8 cellular contexts compared by ENCODE assay signal in genomic region chr15:41967506-41968206, GRCh38. TPM values are rescaled to one million over a fixed set of nuclear protein-coding genes. Genes with fewer than 3 reads are reported as not detected.
DNase-seq lines count a peak whose midpoint lies in the region; ATAC-seq and TF ChIP-seq lines count a peak whose summit lies in the region.

No MANE protein-coding gene starts in this region.

- no peak for TF ChIP-seq EP300 in transverse colon (IDR thresholded peaks at IDR 0.05; ENCODE audit: low read depth)

- no peaks in the 10 kb centered on the region for H3K9me3 ChIP-seq in transverse colon

- H3K9me3 Mint-ChIP-seq in activated T-cell treated with anti-CD3 and anti-CD28 coated beads, Interleukin-2, amount 50 U/mL, for 4 hours = no peaks in the 10 kb centered on the region
- H3K9me3 Mint-ChIP-seq in activated B cell treated with CpG ODN at 0.5 μM for 24 hours = no peaks in the 10 kb centered on the region

- H3K4me3 ChIP-seq in transverse colon = no peak overlapping the region

- CTCF ChIA-PET in activated B cell treated with CpG ODN at 0.5 μM for 24 hours (lab: Charles Lee) = interaction anchor here (1.0 to 1.6 kb wide), 3 partner anchors 21 to 63 kb away, joined by 3 to 4 read pairs (median 4); no protein-coding TSS in a partner anchor

- peaks cover 54% of the 10 kb centered on the region for H3K4me1 Mint-ChIP-seq in activated T-cell treated with anti-CD3 and anti-CD28 coated beads, Interleukin-2, amount 50 U/mL, for 4 hours (ENCODE audit: low read depth)
- H3K4me1 Mint-ChIP-seq in activated B cell treated with CpG ODN at 0.5 μM for 24 hours = peaks cover 59% of the 10 kb centered on the region

- peaks cover 10% of the 10 kb centered on the region for H3K36me3 Mint-ChIP-seq in activated T-cell treated with anti-CD3 and anti-CD28 coated beads, Interleukin-2, amount 50 U/mL, for 4 hours (ENCODE audit: insufficient read depth)
- peaks cover 4% of the 10 kb centered on the region for H3K36me3 Mint-ChIP-seq in activated B cell treated with CpG ODN at 0.5 μM for 24 hours (ENCODE audit: low read depth)

- DNase-seq in activated T-cell treated with anti-CD3 and anti-CD28 coated beads, Interleukin-2, amount 50 U/mL, for 4 hours = no peak
- DNase-seq in activated T-cell treated with anti-CD3 and anti-CD28 coated beads, Interleukin-2, amount 50 U/mL, for 1 hour = no peak
- DNase-seq in activated B cell treated with CpG ODN at 0.5 μM for 24 hours = no peak
- DNase-seq in left lobe of liver (ENCODE audit: low spot score) = peak; percentile 45
- peak; percentile 28 for DNase-seq in transverse colon
- no peak for DNase-seq in NCI-H748 treated with DMSO at 0.1 percent for 48 hours (lab: John Stamatoyannopoulos, UW)
- no peak for DNase-seq in NCI-H1092 treated with DMSO at 0.1 percent for 48 hours (lab: John Stamatoyannopoulos, UW)

- in situ Hi-C loops in transverse colon (cut with MboI; ENCODE audit: low pct_ligation_motif_present in 1 of 4, low pct_unique_long_range_greater_than_20kb in 1 of 4, low sequenced_read_pairs in 3 of 4) = no loop called here

- no peaks in the 10 kb centered on the region for H3K27me3 Mint-ChIP-seq in activated T-cell treated with anti-CD3 and anti-CD28 coated beads, Interleukin-2, amount 50 U/mL, for 4 hours (ENCODE audit: low read depth)
- no peaks in the 10 kb centered on the region for H3K27me3 Mint-ChIP-seq in activated B cell treated with CpG ODN at 0.5 μM for 24 hours

- POLR2A ChIA-PET in activated B cell treated with CpG ODN at 0.5 μM for 24 hours (lab: Charles Lee) = interaction anchor here (0.5 to 8.2 kb wide), 8 partner anchors 10 to 1378 kb away, joined by 3 to 92 read pairs (median 4); partner anchors contain the start of gene MGA

- H3K27me3 ChIP-seq in transverse colon = no peaks in the 10 kb centered on the region

- TF ChIP-seq CTCF in activated B cell treated with CpG ODN at 0.5 μM for 24 hours (IDR thresholded peaks at IDR 0.05) (no peak), transverse colon (IDR thresholded peaks at IDR 0.05) (no peak)

- 60 to 83% methylated on average over 2 to 4 of the region's 4 CpGs for WGBS in transverse colon (ENCODE audit: low coverage in 1 of 2), 2 donors

- no peak for TF ChIP-seq POLR2A in transverse colon (IDR thresholded peaks at IDR 0.05)

- intact Hi-C loops in activated B cell treated with CpG ODN at 0.5 μM for 24 hours (cut with micrococcal nuclease) = loop anchor here (1.0 kb wide), 1 partner anchor 139 kb away; the partner anchor contains the start of gene JMJD7
- intact Hi-C loops in transverse colon (cut with DNase I; ENCODE audit: low total_unique reads) = no loop called here

- peaks cover 0 to 67% (median 36%) of the 10 kb centered on the region in 4 donors for H3K4me1 ChIP-seq in transverse colon

- peak overlapping the region; percentile 94 for H3K27ac Mint-ChIP-seq in activated B cell treated with CpG ODN at 0.5 μM for 24 hours

- H3K4me3 Mint-ChIP-seq in activated T-cell treated with anti-CD3 and anti-CD28 coated beads, Interleukin-2, amount 50 U/mL, for 4 hours = peak overlapping the region; percentile 31
- H3K4me3 Mint-ChIP-seq in activated B cell treated with CpG ODN at 0.5 μM for 24 hours = peak overlapping the region; percentile 75

- H3K36me3 ChIP-seq in transverse colon = no peaks in the 10 kb centered on the region

- ATAC-seq in activated T-cell treated with anti-CD3 and anti-CD28 coated beads, Interleukin-2, amount 50 U/mL, for 4 hours = no peak
- ATAC-seq in activated B cell treated with CpG ODN at 0.5 μM for 24 hours (ENCODE audit: low read depth) (peak; percentile 16), left lobe of liver (no peak), HG02763 (IDR thresholded peaks at IDR 0.05; ENCODE audit: unreplicated experiment) (no peak)

- H3K27ac ChIP-seq in transverse colon = peak overlapping the region; percentile 39 to 96 (median 68)

RNA-seq across cellular contexts. Expression of gene EHD4, which starts 4.7 kb away (rescaled TPM):
- 10 to 100 TPM; 25.7 to 33.8 (median 27.6) TPM for total RNA-seq in activated T-cell treated with anti-CD3 and anti-CD28 coated beads, Interleukin-2, amount 50 U/mL, for 4 hours
- total RNA-seq in activated B cell treated with CpG ODN at 0.5 μM for 24 hours (38.4 and 42.6 TPM in 2 replicates), left lobe of liver (5.3 TPM), transverse colon (10 to 100 TPM; 16.9 to 55.4 (median 35.5) TPM)

RNA-seq across cellular contexts. Expression of gene PLA2G4E, which starts 53.2 kb away (rescaled TPM):
- total RNA-seq in activated T-cell treated with anti-CD3 and anti-CD28 coated beads, Interleukin-2, amount 50 U/mL, for 4 hours = not detected
- total RNA-seq in activated B cell treated with CpG ODN at 0.5 μM for 24 hours (not detected in 2 replicates), left lobe of liver (not detected), transverse colon (under 1 TPM in 1 of 4 donors, not detected in 3; 0.32 TPM)

Comparison
In these comparisons a context has a peak if more than half of its experiments do, and no peak if none do; other contexts are left out.
1. DNase-seq: peak in left lobe of liver (single experiment) and transverse colon (single experiment); none in activated T-cell treated with anti-CD3 and anti-CD28 coated beads, Interleukin-2, amount 50 U/mL, for 4 hours (single experiment), activated T-cell treated with anti-CD3 and anti-CD28 coated beads, Interleukin-2, amount 50 U/mL, for 1 hour (single experiment), activated B cell treated with CpG ODN at 0.5 μM for 24 hours (single experiment), NCI-H748 treated with DMSO at 0.1 percent for 48 hours (single experiment) and NCI-H1092 treated with DMSO at 0.1 percent for 48 hours (single experiment).